Comparison of ENCODE assay signal across 35 cellular contexts in the genomic region with DNA sequence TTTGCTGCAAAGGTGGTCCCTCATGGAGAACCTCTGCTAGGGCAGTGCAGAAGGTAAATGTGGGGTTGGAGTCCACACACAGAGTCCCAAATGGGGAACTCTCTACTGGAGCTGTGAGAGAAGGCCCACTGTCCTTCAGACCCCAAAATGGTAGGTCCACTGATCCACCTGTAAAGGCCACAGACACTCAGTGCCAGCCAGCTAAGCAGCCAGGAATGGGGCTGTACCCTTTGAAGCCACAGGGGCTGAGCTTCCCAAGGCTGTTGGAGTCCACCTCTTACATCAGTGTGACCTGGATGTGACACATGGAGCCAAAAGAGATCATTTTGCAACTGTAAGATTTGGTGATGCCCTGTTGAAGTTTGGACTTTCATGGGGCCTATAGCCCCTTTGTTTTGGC.
"Had no signal": no experiment of that assay in that cellular context is flagged by ENCODE, and none has a peak within 500 bp of the region (broad histone marks: within the 10 kb centered on the region; RNA-seq: fewer than 3 reads in every experiment).

No MANE protein-coding gene starts in this region.

- H3K27me3 ChIP-seq: adrenal gland, body of pancreas, brain microvascular endothelial cell, breast epithelium had no signal

- H3K4me3 Mint-ChIP-seq: activated B cell treated with CpG ODN at 0.5 μM for 24 hours; activated CD4-positive, alpha-beta memory T cell treated with anti-CD3 and anti-CD28 coated beads for 36 hours; activated CD4-positive, alpha-beta T cell treated with anti-CD3 and anti-CD28 coated beads, Interleukin-2, amount 10 ng/mL, durations not matched to agents 24 days and 14 days; activated CD8-positive, alpha-beta T cell treated with anti-CD3 and anti-CD28 coated beads for 36 hours; activated naive CD4-positive, alpha-beta T cell treated with anti-CD3 and anti-CD28 coated beads for 36 hours; activated naive CD8-positive, alpha-beta T cell treated with anti-CD3 and anti-CD28 coated beads for 36 hours; activated T-cell treated with anti-CD3 and anti-CD28 coated beads, Interleukin-2, amount 50 U/mL, for 4 hours; activated T-cell treated with anti-CD3 and anti-CD28 coated beads, Interleukin-2, amount 50 U/mL, for 72 hours; activated T-helper 1 cell treated with anti-CD3 and anti-CD28 coated beads, Interleukin-12 subunit alpha, Interleukin-12 subunit beta, Interleukin-2, Interleukin-4 antibody, amounts not matched to agents 30 ng/mL and 10 ng/mL and 1 ng/mL, durations not matched to agents 14 hours and 24 hours and 36 hours; activated T-helper 17 cell treated with anti-CD3 and anti-CD28 coated beads, Interleukin-2, amount 50 U/mL, for 72 hours; T-helper 1 cell treated with Interleukin-12 subunit alpha and Interleukin-12 subunit beta and Interleukin-4 antibody, amounts not matched to agents 30 μg/mL and 1 μg/mL, for 36 hours; T-helper 2 cell treated with Interferon-gamma antibody and Interleukin-4, amounts not matched to agents 5 μg/mL and 100 μg/mL, for 36 hours had no signal

- H3K4me1 ChIP-seq: adrenal gland, body of pancreas, breast epithelium had no signal

- H3K27ac ChIP-seq: adrenal gland, body of pancreas, brain microvascular endothelial cell, breast epithelium, VCaP had no signal

- DNase-seq: activated B cell treated with CpG ODN at 0.5 μM for 24 hours; activated CD4-positive, alpha-beta memory T cell treated with anti-CD3 and anti-CD28 coated beads for 36 hours; activated CD4-positive, alpha-beta T cell treated with anti-CD3 and anti-CD28 coated beads for 4 hours; activated CD4-positive, alpha-beta T cell treated with anti-CD3 and anti-CD28 coated beads, Interleukin-2, amount 10 ng/mL, durations not matched to agents 24 days and 14 days; activated CD4-positive, alpha-beta T cell treated with anti-CD3 and anti-CD28 coated beads, Interleukin-2, amount 50 U/mL, for 1 hour; activated CD4-positive, alpha-beta T cell treated with anti-CD3 and anti-CD28 coated beads, Interleukin-2, amount 50 U/mL, for 4 hours; activated CD4-positive, CD25-positive, alpha-beta regulatory T cell treated with anti-CD3 and anti-CD28 coated beads, Interleukin-2, amount 50 U/mL, for 72 hours; activated CD8-positive, alpha-beta memory T cell treated with anti-CD3 and anti-CD28 coated beads, Interleukin-2, amount 50 U/mL, for 4 hours; activated CD8-positive, alpha-beta T cell treated with anti-CD3 and anti-CD28 coated beads for 36 hours; activated effector memory CD4-positive, alpha-beta T cell treated with anti-CD3 and anti-CD28 coated beads, Interleukin-2, amount 50 U/mL, for 16 hours; activated gamma-delta T cell treated with Interleukin-2 at 50 U/mL for 16 hours; activated naive CD4-positive, alpha-beta T cell; activated naive CD4-positive, alpha-beta T cell treated with anti-CD3 and anti-CD28 coated beads for 36 hours; activated naive CD4-positive, alpha-beta T cell treated with anti-CD3 and anti-CD28 coated beads, Interleukin-2, amount 50 U/mL, for 16 hours; activated naive CD8-positive, alpha-beta T cell treated with anti-CD3 and anti-CD28 coated beads for 36 hours; activated T-cell treated with anti-CD3 and anti-CD28 coated beads for 4 hours; activated T-cell treated with anti-CD3 and anti-CD28 coated beads, Interleukin-2, amount 50 U/mL, for 1 hour; activated T-cell treated with anti-CD3 and anti-CD28 coated beads, Interleukin-2, amount 50 U/mL, for 4 hours; activated T-cell treated with anti-CD3 and anti-CD28 coated beads, Interleukin-2, amount 50 U/mL, for 72 hours; adrenal gland; amniotic stem cell; aorta; body of pancreas; brain microvascular endothelial cell; central memory CD4-positive, alpha-beta T cell; T-helper 1 cell; T-helper 2 cell; T-helper 9 cell had no signal

- H3K27me3 Mint-ChIP-seq: activated B cell treated with CpG ODN at 0.5 μM for 24 hours; activated CD4-positive, alpha-beta memory T cell treated with anti-CD3 and anti-CD28 coated beads for 36 hours; activated CD4-positive, alpha-beta T cell treated with anti-CD3 and anti-CD28 coated beads, Interleukin-2, amount 10 ng/mL, durations not matched to agents 24 days and 14 days; activated CD8-positive, alpha-beta T cell treated with anti-CD3 and anti-CD28 coated beads for 36 hours; activated naive CD8-positive, alpha-beta T cell treated with anti-CD3 and anti-CD28 coated beads for 36 hours had no signal

- H3K4me1 Mint-ChIP-seq: activated B cell treated with CpG ODN at 0.5 μM for 24 hours; activated CD4-positive, alpha-beta T cell treated with anti-CD3 and anti-CD28 coated beads, Interleukin-2, amount 10 ng/mL, durations not matched to agents 24 days and 14 days; activated naive CD8-positive, alpha-beta T cell treated with anti-CD3 and anti-CD28 coated beads for 36 hours; activated T-helper 17 cell treated with anti-CD3 and anti-CD28 coated beads, Interleukin-2, amount 50 U/mL, for 72 hours had no signal

- H3K27ac Mint-ChIP-seq: activated B cell treated with CpG ODN at 0.5 μM for 24 hours; activated CD4-positive, alpha-beta memory T cell treated with anti-CD3 and anti-CD28 coated beads for 36 hours; activated CD4-positive, alpha-beta T cell treated with anti-CD3 and anti-CD28 coated beads, Interleukin-2, amount 10 ng/mL, durations not matched to agents 24 days and 14 days; activated CD8-positive, alpha-beta T cell treated with anti-CD3 and anti-CD28 coated beads for 36 hours; activated naive CD4-positive, alpha-beta T cell treated with anti-CD3 and anti-CD28 coated beads for 36 hours; activated naive CD4-positive, alpha-beta T cell treated with anti-CD3 and anti-CD28 coated beads, Interleukin-2, amount 50 U/mL, for 72 hours; activated naive CD8-positive, alpha-beta T cell treated with anti-CD3 and anti-CD28 coated beads for 36 hours; activated T-cell treated with anti-CD3 and anti-CD28 coated beads, Interleukin-2, amount 50 U/mL, for 72 hours; activated T-helper 1 cell treated with anti-CD3 and anti-CD28 coated beads, Interleukin-12 subunit alpha, Interleukin-12 subunit beta, Interleukin-2, Interleukin-4 antibody, amounts not matched to agents 30 ng/mL and 10 ng/mL and 1 ng/mL, durations not matched to agents 14 hours and 24 hours and 36 hours; activated T-helper 17 cell treated with anti-CD3 and anti-CD28 coated beads, Interleukin-2, amount 50 U/mL, for 72 hours; T-helper 1 cell treated with Interleukin-12 subunit alpha and Interleukin-12 subunit beta and Interleukin-4 antibody, amounts not matched to agents 30 μg/mL and 1 μg/mL, for 36 hours; T-helper 2 cell treated with Interferon-gamma antibody and Interleukin-4, amounts not matched to agents 5 μg/mL and 100 μg/mL, for 36 hours had no signal

- H3K36me3 ChIP-seq: adrenal gland, brain microvascular endothelial cell, breast epithelium had no signal

- H3K9me3 Mint-ChIP-seq: activated CD4-positive, alpha-beta T cell treated with anti-CD3 and anti-CD28 coated beads, Interleukin-2, amount 10 ng/mL, durations not matched to agents 24 days and 14 days; activated CD8-positive, alpha-beta T cell treated with anti-CD3 and anti-CD28 coated beads for 36 hours; activated T-helper 1 cell treated with anti-CD3 and anti-CD28 coated beads, Interleukin-12 subunit alpha, Interleukin-12 subunit beta, Interleukin-2, Interleukin-4 antibody, amounts not matched to agents 30 ng/mL and 10 ng/mL and 1 ng/mL, durations not matched to agents 14 hours and 24 hours and 36 hours; T-helper 1 cell treated with Interleukin-12 subunit alpha and Interleukin-12 subunit beta and Interleukin-4 antibody, amounts not matched to agents 30 μg/mL and 1 μg/mL, for 36 hours; T-helper 2 cell treated with Interferon-gamma antibody and Interleukin-4, amounts not matched to agents 5 μg/mL and 100 μg/mL, for 36 hours had no signal

- ATAC-seq: activated CD8-positive, alpha-beta T cell treated with anti-CD3 and anti-CD28 coated beads for 36 hours; activated naive CD4-positive, alpha-beta T cell treated with anti-CD3 and anti-CD28 coated beads, Interleukin-2, amount 50 U/mL, for 72 hours; activated T-cell treated with anti-CD3 and anti-CD28 coated beads, Interleukin-2, amount 50 U/mL, for 4 hours; activated T-cell treated with anti-CD3 and anti-CD28 coated beads, Interleukin-2, amount 50 U/mL, for 72 hours; activated T-helper 17 cell treated with anti-CD3 and anti-CD28 coated beads, Interleukin-2, amount 50 U/mL, for 72 hours; body of pancreas had no signal

- H3K4me3 ChIP-seq: adrenal gland, body of pancreas, breast epithelium had no signal
